Comparison of ENCODE assay signal across 10 cellular contexts in the genomic region with DNA sequence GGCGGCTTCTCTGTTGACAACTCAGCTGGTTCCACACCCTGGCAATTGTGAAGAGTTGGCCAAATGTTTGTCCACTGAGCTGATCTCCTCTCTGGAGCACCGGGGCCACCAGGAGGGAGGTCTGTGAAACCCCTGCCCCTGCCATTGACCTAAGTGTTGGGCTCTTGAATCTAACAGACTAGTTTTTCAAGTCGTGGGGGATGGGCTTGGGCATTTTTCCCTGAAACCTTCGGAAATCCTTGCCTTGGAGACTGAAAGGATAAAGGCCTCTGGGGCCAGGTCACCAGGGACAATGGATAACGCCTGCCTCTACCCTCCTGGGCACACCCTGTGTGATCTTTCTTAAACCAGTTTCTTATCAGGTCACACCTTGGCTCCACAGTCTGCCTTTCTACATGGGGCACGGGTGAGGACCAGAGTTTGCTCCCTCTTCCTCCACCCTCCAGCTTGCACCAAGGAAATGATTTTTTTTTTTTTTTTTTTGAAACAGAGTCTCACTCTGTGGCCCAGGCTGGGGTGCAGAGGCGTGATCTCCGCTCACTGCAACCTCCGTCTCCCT. TPM values are rescaled to one million over a fixed set of nuclear protein-coding genes. Genes with fewer than 3 reads are reported as not detected.
DNase-seq lines count a peak whose midpoint lies in the region; ATAC-seq, FAIRE-seq and TF ChIP-seq lines count a peak whose summit lies in the region.
"Had no signal": no experiment of that assay in that cellular context is flagged by ENCODE, and none has a peak within 500 bp of the region (broad histone marks: within the 10 kb centered on the region; RNA-seq: fewer than 3 reads in every experiment).

No MANE protein-coding gene starts in this region.

- peaks cover 45% of the 10 kb centered on the region for H3K4me1 Mint-ChIP-seq in activated naive CD4-positive, alpha-beta T cell treated with anti-CD3 and anti-CD28 coated beads, Interleukin-2, amount 50 U/mL, for 24 hours

- H3K9me3 Mint-ChIP-seq in activated naive CD4-positive, alpha-beta T cell treated with anti-CD3 and anti-CD28 coated beads, Interleukin-2, amount 50 U/mL, for 24 hours, result no peaks in the 10 kb centered on the region

- BruUV-seq in GM12878 (replicated peaks; lab: Mats Ljungman, UMichigan), result TSS peak; percentile 75

- POLR2A ChIA-PET in GM12878 (lab: Charles Lee), result interaction anchor here (0.6 to 3.3 kb wide), 7 partner anchors 12 to 79 kb away, joined by 3 to 36 read pairs (median 5); partner anchors contain the start of genes CLASRP, PPP1R37 and RELB

- intact Hi-C loops in GM12878 (cut with micrococcal nuclease; ENCODE audit: unreplicated experiment), result loop anchor here (1.0 to 10.0 kb wide), 5 partner anchors 13 to 395 kb away; partner anchors contain the start of genes BLOC1S3, PPP1R37 and TRAPPC6A
- intact Hi-C loops in upper lobe of right lung (cut with DNase I), result no loop called here

- TF ChIP-seq CTCF in GM12878 (IDR thresholded peaks at IDR 0.05 in 2 of 3, conservative IDR thresholded peaks at IDR 0.05 in 1 of 3; ENCODE audit: control insufficient read depth in 2 of 3, extremely low read depth in 1 of 3, insufficient read depth in 1 of 3, low read depth in 3 of 3, low read length in 3 of 3) (no peak), lung (IDR thresholded peaks at IDR 0.05; ENCODE audit: control extremely low read depth, extremely low read depth) (no peak), upper lobe of right lung (IDR thresholded peaks at IDR 0.05) (no peak)

- RAD21 ChIA-PET in GM12878 (lab: Charles Lee; ENCODE audit: unreplicated experiment), result interaction anchor here (0.6 to 2.5 kb wide), 2 partner anchors 12 to 56 kb away, joined by 3 to 19 read pairs; partner anchors contain the start of gene PPP1R37

- H3K4me3 Mint-ChIP-seq in activated naive CD4-positive, alpha-beta T cell treated with anti-CD3 and anti-CD28 coated beads, Interleukin-2, amount 50 U/mL, for 24 hours, result peak overlapping the region; percentile 99

- H3K4me3 ChIP-seq in GM12878 (peak overlapping the region; percentile 89), lung (peak overlapping the region; percentile 76), upper lobe of right lung (peak overlapping the region; percentile 99)

- CTCF ChIA-PET in GM12878 (lab: Yijun Ruan, JAX), result interaction anchor here (0.9 to 3.5 kb wide), 6 partner anchors 12 to 56 kb away, joined by 3 to 19 read pairs (median 5); partner anchors contain the start of gene PPP1R37

- TF ChIP-seq EP300 in GM12878 (IDR thresholded peaks at IDR 0.05; ENCODE audit: borderline replicate concordance in 1 of 2, control insufficient read depth in 1 of 2, low read depth in 2 of 2, low read length in 2 of 2), result no peak

- no peak for TF ChIP-seq RAD21 in GM12878 (IDR thresholded peaks at IDR 0.05; ENCODE audit: insufficient read depth, low read depth, low read length)

- in situ Hi-C loops in GM12878 (cut with MboI), result no loop called here

- no peak for TF ChIP-seq POLR2A in GM12878 (IDR thresholded peaks at IDR 0.05; ENCODE audit: low read depth, low read length)

- H3K9ac ChIP-seq in GM12878 (ENCODE audit: control insufficient read depth, insufficient read depth, low read length), result peak overlapping the region; percentile 98

- no peaks in the 10 kb centered on the region for H3K27me3 ChIP-seq in GM12878 (replicated peaks in 1 of 2; ENCODE audit: control insufficient read depth in 2 of 2, insufficient read depth in 2 of 2, low read length in 1 of 2)
- H3K27me3 ChIP-seq in lung (ENCODE audit: control insufficient read depth, insufficient read depth), result no peaks in the 10 kb centered on the region
- no peaks in the 10 kb centered on the region for H3K27me3 ChIP-seq in upper lobe of right lung

- SMC1A ChIA-PET in GM12878 (lab: Charles Lee; ENCODE audit: uncharacterized antibody, unreplicated experiment), result interaction anchor here (0.9 to 1.9 kb wide), 5 partner anchors 10 to 57 kb away, joined by 3 to 7 read pairs (median 6); partner anchors contain the start of genes CLASRP and PPP1R37

- H3K36me3 ChIP-seq in GM12878 (ENCODE audit: control insufficient read depth in 2 of 2, insufficient read depth in 2 of 2, low read length in 1 of 2) (peaks cover 2 to 10% of the 10 kb centered on the region in 2 experiments; a peak in 3 of 4 replicates), lung (ENCODE audit: control insufficient read depth in 2 of 2, insufficient read depth in 2 of 2, low read length in 2 of 2) (peaks cover 0 to 5% of the 10 kb centered on the region in 2 donors), upper lobe of right lung (peaks cover 16% of the 10 kb centered on the region)

- peak overlapping the region; percentile 98 for H3K4me2 ChIP-seq in GM12878 (ENCODE audit: control insufficient read depth, insufficient read depth)

- no peaks in the 10 kb centered on the region for H3K27me3 Mint-ChIP-seq in activated naive CD4-positive, alpha-beta T cell treated with anti-CD3 and anti-CD28 coated beads, Interleukin-2, amount 50 U/mL, for 24 hours

- H2AFZ ChIP-seq in GM12878 (ENCODE audit: control insufficient read depth, low read depth, low read length), result no peak overlapping the region

- no peak overlapping the region for H3K27ac Mint-ChIP-seq in activated naive CD4-positive, alpha-beta T cell treated with anti-CD3 and anti-CD28 coated beads, Interleukin-2, amount 50 U/mL, for 24 hours

- H3K79me2 ChIP-seq in GM12878 (ENCODE audit: control insufficient read depth, insufficient read depth, low read length), result peaks cover 65% of the 10 kb centered on the region

- peak overlapping the region; percentile 95 for H3K27ac ChIP-seq in GM12878 (ENCODE audit: control insufficient read depth, insufficient read depth)
- H3K27ac ChIP-seq in lung (ENCODE audit: low read depth in 1 of 2, low read length in 1 of 2), result peak overlapping the region; percentile 63 to 82
- peak overlapping the region; percentile 86 for H3K27ac ChIP-seq in upper lobe of right lung

- H3K36me3 Mint-ChIP-seq in activated naive CD4-positive, alpha-beta T cell treated with anti-CD3 and anti-CD28 coated beads, Interleukin-2, amount 50 U/mL, for 24 hours, result peaks cover 8% of the 10 kb centered on the region

- H3K9me3 ChIP-seq in GM12878 (replicated peaks; ENCODE audit: control insufficient read depth, insufficient read depth, low read length) (no peaks in the 10 kb centered on the region), lung (ENCODE audit: control insufficient read depth in 2 of 2, insufficient read depth in 1 of 2, low read length in 1 of 2) (no peaks in the 10 kb centered on the region), upper lobe of right lung (no peaks in the 10 kb centered on the region)

- H3K4me1 ChIP-seq in GM12878 (ENCODE audit: control insufficient read depth, insufficient read depth, low read length) (peaks cover 16% of the 10 kb centered on the region), lung (ENCODE audit: control insufficient read depth in 2 of 2, insufficient read depth in 2 of 2, low read length in 2 of 2) (peaks cover 7 to 13% of the 10 kb centered on the region in 2 donors), upper lobe of right lung (peaks cover 33% of the 10 kb centered on the region)

- no peak for FAIRE-seq in GM12878 (lab: Jason Lieb, UNC)

- WGBS in GM12878 (ENCODE audit: insufficient coverage, insufficient replicate concordance, low lambda C conversion rate, missing lambda C conversion rate), result 26% methylated on average over 8 of the region's 9 CpGs
- 38 to 40% methylated on average over 9 of the region's 9 CpGs for WGBS in lung, 2 donors

- DNase-seq in activated naive CD4-positive, alpha-beta T cell treated with anti-CD3 and anti-CD28 coated beads, Interleukin-2, amount 50 U/mL, for 16 hours, result no peak
- DNase-seq in GM12878 (ENCODE audit: low read depth, low spot score), result no peak
- DNase-seq in lung (ENCODE audit: low spot score), result no peak
- no peak for DNase-seq in upper lobe of right lung
- DNase-seq in ecto neural progenitor cell (ENCODE audit: low spot score), result no peak
- no peak for DNase-seq in cerebellar nuclear complex (lab: John Stamatoyannopoulos, UW)
- DNase-seq: GF-D8, MV-4-11 had no signal

- no peaks in the 10 kb centered on the region for H4K20me1 ChIP-seq in GM12878 (ENCODE audit: control insufficient read depth, insufficient read depth)

- no peak for ATAC-seq in GM12878
- ATAC-seq in lung (ENCODE audit: insufficient read depth, low FRiP score), result no peak
- no peak for ATAC-seq in upper lobe of right lung
- ATAC-seq in HG02885 (IDR thresholded peaks at IDR 0.05; ENCODE audit: poor library complexity, unreplicated experiment), result no peak

RNA-seq across cellular contexts. Expression of gene GEMIN7, which starts 0.9 kb away (rescaled TPM):
- total RNA-seq in GM12878 (2013; cell fraction: nucleolus; rRNA removed), result 29.8 and 32.3 TPM in 2 replicates
- total RNA-seq in GM12878 (2014; rRNA removed) (36.9 and 44.8 TPM in 2 replicates), GM12878 (2014; rRNA removed; fragmentation: Illumina TruSeq; extraction: Trizol) (25.2 and 26.5 TPM in 2 replicates), GM12878 (2021) (42.4 and 45.0 TPM in 2 replicates), lung (10 to 100 TPM; 18.7 to 21.1 TPM), upper lobe of right lung (14.9 TPM)
- polyA plus RNA-seq in GM12878 (2011; ENCODE audit: low read depth), result 50.7 TPM
- polyA plus RNA-seq in GM12878 (2011; rRNA removed) (27.5 and 43.3 TPM in 2 replicates), GM12878 (2014; fragmentation: Illumina TruSeq; extraction: Trizol) (11.7 and 21.1 TPM in 2 replicates), GM12878 (2014; fragmentation: Nextera tagmentation; extraction: Ambion mirVana) (10 to 100 TPM; 51.6 to 55.3 TPM), GM12878 (2014; rRNA removed) (43.9 and 48.5 TPM in 2 replicates), GM12878 (2016; fragmentation: Nextera tagmentation; extraction: Ambion mirVana) (10 to 100 TPM; 75.5 to 76.7 TPM), lung (10 to 100 TPM; 24.3 to 29.0 TPM)
- polyA plus RNA-seq in GM12878 (2011; cell fraction: cytosol; rRNA removed), result 75.3 and 80.0 TPM in 2 replicates
- polyA plus RNA-seq in GM12878 (2011; cell fraction: nucleus; rRNA removed), result 104 and 138 TPM in 2 replicates
- polyA plus RNA-seq in GM12878 (2012), result 42.3 and 52.6 TPM in 2 replicates
- polyA minus RNA-seq in GM12878 (2011; rRNA and poly(A)+ RNA removed), result 12.9 and 37.6 TPM in 2 replicates
- polyA minus RNA-seq in GM12878 (2011; cell fraction: cytosol; rRNA and poly(A)+ RNA removed), result 13.3 and 22.1 TPM in 2 replicates
- 12.8 and 21.5 TPM in 2 replicates for polyA minus RNA-seq in GM12878 (2011; cell fraction: nucleus; rRNA and poly(A)+ RNA removed)

RNA-seq across cellular contexts. Expression of gene ZNF296, which starts 3.7 kb away (rescaled TPM):
- 5.5 and 7.7 TPM in 2 replicates for total RNA-seq in GM12878 (2013; cell fraction: nucleolus; rRNA removed)
- 2.0 and 3.5 TPM in 2 replicates for total RNA-seq in GM12878 (2014; rRNA removed)
- 0.83 and 0.98 TPM in 2 replicates for total RNA-seq in GM12878 (2014; rRNA removed; fragmentation: Illumina TruSeq; extraction: Trizol)
- 21.3 and 23.5 TPM in 2 replicates for total RNA-seq in GM12878 (2021)
- 3.8 TPM for polyA plus RNA-seq in GM12878 (2011; ENCODE audit: low read depth)
- polyA plus RNA-seq in GM12878 (2011; rRNA removed), result 0.24 and 0.92 TPM in 2 replicates
- 2.8 and 2.9 TPM in 2 replicates for polyA plus RNA-seq in GM12878 (2011; cell fraction: cytosol; rRNA removed)
- polyA plus RNA-seq in GM12878 (2011; cell fraction: nucleus; rRNA removed), result 8.0 and 12.0 TPM in 2 replicates
- 12.1 and 14.3 TPM in 2 replicates for polyA plus RNA-seq in GM12878 (2012)
- 0.53 TPM in 1 of 2 replicates, not detected in the other for polyA plus RNA-seq in GM12878 (2014; fragmentation: Illumina TruSeq; extraction: Trizol)
- polyA plus RNA-seq in GM12878 (2014; fragmentation: Nextera tagmentation; extraction: Ambion mirVana), result under 1 TPM in 1 of 2 experiments, not detected in 1; 0.44 TPM
- polyA plus RNA-seq in GM12878 (2014; rRNA removed), result 7.5 and 11.8 TPM in 2 replicates
- 10 to 100 TPM; 21.9 to 23.6 TPM for polyA plus RNA-seq in GM12878 (2016; fragmentation: Nextera tagmentation; extraction: Ambion mirVana)
- polyA minus RNA-seq in GM12878 (2011; rRNA and poly(A)+ RNA removed), result 0.66 and 4.7 TPM in 2 replicates
- polyA minus RNA-seq in GM12878 (2011; cell fraction: cytosol; rRNA and poly(A)+ RNA removed), result 7.4 and 9.8 TPM in 2 replicates
- polyA minus RNA-seq in GM12878 (2011; cell fraction: nucleus; rRNA and poly(A)+ RNA removed), result 3.3 and 9.2 TPM in 2 replicates
- 1 to 10 TPM in 1 of 2 donors, under 1 TPM in 1; 0.43 to 3.8 TPM for total RNA-seq in lung
- 1 to 10 TPM; 1.9 to 3.9 TPM for polyA plus RNA-seq in lung
- total RNA-seq in upper lobe of right lung, result 1.7 TPM

RNA-seq across cellular contexts. Expression of gene PPP1R37, which starts 13.0 kb away (rescaled TPM):
- 40.0 and 40.4 TPM in 2 replicates for total RNA-seq in GM12878 (2013; cell fraction: nucleolus; rRNA removed)
- 18.3 and 21.3 TPM in 2 replicates for total RNA-seq in GM12878 (2014; rRNA removed)
- 4.0 and 5.1 TPM in 2 replicates for total RNA-seq in GM12878 (2014; rRNA removed; fragmentation: Illumina TruSeq; extraction: Trizol)
- 15.8 and 20.9 TPM in 2 replicates for total RNA-seq in GM12878 (2021)
- polyA plus RNA-seq in GM12878 (2011; ENCODE audit: low read depth), result 2.2 TPM
- polyA plus RNA-seq in GM12878 (2011; rRNA removed), result 5.5 and 9.5 TPM in 2 replicates
- polyA plus RNA-seq in GM12878 (2011; cell fraction: cytosol; rRNA removed), result 10.6 and 16.8 TPM in 2 replicates
- 80.7 and 84.7 TPM in 2 replicates for polyA plus RNA-seq in GM12878 (2011; cell fraction: nucleus; rRNA removed)
- polyA plus RNA-seq in GM12878 (2012), result 9.0 and 17.0 TPM in 2 replicates
- 0.63 and 1.9 TPM in 2 replicates for polyA plus RNA-seq in GM12878 (2014; fragmentation: Illumina TruSeq; extraction: Trizol)
- polyA plus RNA-seq in GM12878 (2014; fragmentation: Nextera tagmentation; extraction: Ambion mirVana), result under 1 TPM in 1 of 2 experiments, not detected in 1; 0.09 TPM
- polyA plus RNA-seq in GM12878 (2014; rRNA removed), result 17.5 and 20.7 TPM in 2 replicates
- 1 to 10 TPM; 2.2 to 4.1 TPM for polyA plus RNA-seq in GM12878 (2016; fragmentation: Nextera tagmentation; extraction: Ambion mirVana)
- polyA minus RNA-seq in GM12878 (2011; rRNA and poly(A)+ RNA removed), result 5.9 and 11.1 TPM in 2 replicates
- 4.5 and 8.8 TPM in 2 replicates for polyA minus RNA-seq in GM12878 (2011; cell fraction: cytosol; rRNA and poly(A)+ RNA removed)
- polyA minus RNA-seq in GM12878 (2011; cell fraction: nucleus; rRNA and poly(A)+ RNA removed), result 12.8 and 20.3 TPM in 2 replicates
- 10 to 100 TPM; 20.7 to 31.1 TPM for total RNA-seq in lung
- 10 to 100 TPM; 19.2 to 39.7 TPM for polyA plus RNA-seq in lung
- 31.1 TPM for total RNA-seq in upper lobe of right lung

RNA-seq across cellular contexts. Expression of gene CLASRP, which starts 41.1 kb away (rescaled TPM):
- 116 and 141 TPM in 2 replicates for total RNA-seq in GM12878 (2013; cell fraction: nucleolus; rRNA removed)
- 28.5 and 28.9 TPM in 2 replicates for total RNA-seq in GM12878 (2014; rRNA removed)
- total RNA-seq in GM12878 (2014; rRNA removed; fragmentation: Illumina TruSeq; extraction: Trizol), result 31.9 and 33.6 TPM in 2 replicates
- total RNA-seq in GM12878 (2021), result 66.7 and 75.8 TPM in 2 replicates
- 32.0 TPM for polyA plus RNA-seq in GM12878 (2011; ENCODE audit: low read depth)
- 24.6 and 40.4 TPM in 2 replicates for polyA plus RNA-seq in GM12878 (2011; rRNA removed)
- 19.2 and 19.5 TPM in 2 replicates for polyA plus RNA-seq in GM12878 (2011; cell fraction: cytosol; rRNA removed)
- 208 and 258 TPM in 2 replicates for polyA plus RNA-seq in GM12878 (2011; cell fraction: nucleus; rRNA removed)
- 58.3 and 93.7 TPM in 2 replicates for polyA plus RNA-seq in GM12878 (2012)
- 20.2 and 37.2 TPM in 2 replicates for polyA plus RNA-seq in GM12878 (2014; fragmentation: Illumina TruSeq; extraction: Trizol)
- 1 to 10 TPM in 1 of 2 experiments, under 1 TPM in 1; 0.68 to 2.3 TPM for polyA plus RNA-seq in GM12878 (2014; fragmentation: Nextera tagmentation; extraction: Ambion mirVana)
- 62.5 and 80.2 TPM in 2 replicates for polyA plus RNA-seq in GM12878 (2014; rRNA removed)
- 10 to 100 TPM; 18.5 to 23.6 TPM for polyA plus RNA-seq in GM12878 (2016; fragmentation: Nextera tagmentation; extraction: Ambion mirVana)
- polyA minus RNA-seq in GM12878 (2011; rRNA and poly(A)+ RNA removed), result 23.8 and 26.4 TPM in 2 replicates
- polyA minus RNA-seq in GM12878 (2011; cell fraction: cytosol; rRNA and poly(A)+ RNA removed), result 7.9 and 9.6 TPM in 2 replicates
- polyA minus RNA-seq in GM12878 (2011; cell fraction: nucleus; rRNA and poly(A)+ RNA removed), result 20.9 and 53.9 TPM in 2 replicates
- total RNA-seq in lung, result 10 to 100 TPM; 23.9 to 73.9 TPM
- polyA plus RNA-seq in lung, result 100 to 1,000 TPM in 1 of 2 donors, 10 to 100 TPM in 1; 41.2 to 107 TPM
- 83.7 TPM for total RNA-seq in upper lobe of right lung
